ENCODE assay signal across 8 cellular contexts in the genomic region with DNA sequence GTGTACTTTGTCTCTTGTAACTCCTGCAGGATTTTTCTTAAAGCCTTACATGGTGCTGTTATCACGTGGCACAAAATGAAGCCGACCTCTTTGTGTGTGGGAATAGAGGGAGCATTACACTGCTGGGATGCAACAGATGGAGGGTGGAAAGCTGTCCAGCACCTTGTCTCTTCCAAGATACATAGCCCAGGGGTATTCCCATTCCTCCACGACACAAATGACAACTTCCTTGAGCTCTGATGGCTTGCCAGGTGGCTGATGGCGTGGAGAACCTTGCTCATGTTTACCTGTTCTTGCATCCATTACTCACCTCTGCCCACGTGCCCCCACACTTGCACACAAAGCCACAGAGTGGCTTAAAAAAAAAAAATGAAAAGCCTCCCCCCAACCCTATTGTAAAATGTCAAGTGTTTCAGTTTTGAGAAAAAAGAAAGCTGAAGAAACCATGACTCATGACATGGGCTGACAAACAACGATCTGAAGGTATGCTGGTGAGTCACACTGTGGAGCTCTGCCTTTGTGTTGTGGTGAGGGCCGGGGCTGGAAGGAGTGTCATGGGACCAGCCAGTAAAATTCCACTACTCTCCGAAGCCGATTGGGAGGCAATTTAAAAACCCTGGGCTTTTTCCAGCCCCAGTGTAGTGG. TPM values are rescaled to one million over a fixed set of nuclear protein-coding genes. Genes with fewer than 3 reads are reported as not detected.
DNase-seq lines count a peak whose midpoint lies in the region; ATAC-seq and TF ChIP-seq lines count a peak whose summit lies in the region.

No MANE protein-coding gene starts in this region.

- no peaks in the 10 kb centered on the region for H3K27me3 Mint-ChIP-seq in Caco-2 (ENCODE audit: insufficient read depth, unreplicated experiment)
- H3K27me3 Mint-ChIP-seq in activated naive CD4-positive, alpha-beta T cell treated with anti-CD3 and anti-CD28 coated beads, Interleukin-2, amount 10 ng/mL, durations not matched to agents 7 days and 5 days, result no peaks in the 10 kb centered on the region

- H3K27ac Mint-ChIP-seq in Caco-2 (ENCODE audit: unreplicated experiment), result peak overlapping the region; percentile 97
- peak overlapping the region; percentile 99 for H3K27ac Mint-ChIP-seq in activated naive CD4-positive, alpha-beta T cell treated with anti-CD3 and anti-CD28 coated beads, Interleukin-2, amount 10 ng/mL, durations not matched to agents 7 days and 5 days

- H2AFZ ChIP-seq in parathyroid adenoma, result peak overlapping the region; percentile 56

- peaks cover 9% of the 10 kb centered on the region for H3K9me3 Mint-ChIP-seq in Caco-2 (ENCODE audit: unreplicated experiment)
- peaks cover 11% of the 10 kb centered on the region for H3K9me3 Mint-ChIP-seq in activated naive CD4-positive, alpha-beta T cell treated with anti-CD3 and anti-CD28 coated beads, Interleukin-2, amount 10 ng/mL, durations not matched to agents 7 days and 5 days

- no peaks in the 10 kb centered on the region for H3K9me3 ChIP-seq in Caco-2
- peaks cover 10% of the 10 kb centered on the region for H3K9me3 ChIP-seq in HUES6 (ENCODE audit: control insufficient read depth, insufficient read depth, low read depth, low read length)
- no peaks in the 10 kb centered on the region for H3K9me3 ChIP-seq in parathyroid adenoma (ENCODE audit: control insufficient read depth, low read length)
- H3K9me3 ChIP-seq in tibial artery, result no peaks in the 10 kb centered on the region

- peaks cover 39% of the 10 kb centered on the region for H3K36me3 Mint-ChIP-seq in Caco-2 (ENCODE audit: insufficient read depth, unreplicated experiment)
- H3K36me3 Mint-ChIP-seq in activated naive CD4-positive, alpha-beta T cell treated with anti-CD3 and anti-CD28 coated beads, Interleukin-2, amount 10 ng/mL, durations not matched to agents 7 days and 5 days, result peaks cover 48% of the 10 kb centered on the region

- H3K4me1 ChIP-seq in Caco-2, result peaks cover 29% of the 10 kb centered on the region
- peaks cover 22% of the 10 kb centered on the region for H3K4me1 ChIP-seq in HUES6 (ENCODE audit: control insufficient read depth, insufficient read depth, low read length)
- peaks cover 2% of the 10 kb centered on the region for H3K4me1 ChIP-seq in parathyroid adenoma
- H3K4me1 ChIP-seq in tibial artery, result peaks cover 0 to 20% (median 18%) of the 10 kb centered on the region in 4 donors

- CTCF ChIA-PET in Caco-2 (lab: Charles Lee), result interaction anchor here (0.6 to 2.6 kb wide), 4 partner anchors 19 to 255 kb away, joined by 3 to 7 read pairs (median 4); no protein-coding TSS in a partner anchor
- CTCF ChIA-PET in activated naive CD4-positive, alpha-beta T cell treated with anti-CD3 and anti-CD28 coated beads, Interleukin-2, amount 10 ng/mL, durations not matched to agents 7 days and 5 days (lab: Charles Lee), result interaction anchor here (0.6 to 4.5 kb wide), 9 partner anchors 11 to 251 kb away, joined by 3 to 27 read pairs (median 10); no protein-coding TSS in a partner anchor

- ATAC-seq in GM21526 (IDR thresholded peaks at IDR 0.05; ENCODE audit: low FRiP score, unreplicated experiment), result peak; percentile 46

- POLR2A ChIA-PET in Caco-2 (lab: Charles Lee), result interaction anchor here (0.6 to 1.7 kb wide), 13 partner anchors 11 to 219 kb away, joined by 3 to 31 read pairs (median 4); a partner anchor contains a TSS

- H3K4me2 ChIP-seq in parathyroid adenoma (ENCODE audit: low read length), result peak overlapping the region; percentile 36

- H3K9ac ChIP-seq in HUES6 (ENCODE audit: low read length) (peak overlapping the region; percentile 83), parathyroid adenoma (no peak overlapping the region)

- DNase-seq in Caco-2, result peak; percentile 87 to 92
- DNase-seq in SIG-M5 (lab: John Stamatoyannopoulos, UW), result peak; percentile 76
- DNase-seq in activated naive CD4-positive, alpha-beta T cell treated with anti-CD3 and anti-CD28 coated beads, Interleukin-2, amount 10 ng/mL, durations not matched to agents 7 days and 5 days, result peak; percentile 91
- peak; percentile 54 for DNase-seq in globus pallidus (ENCODE audit: low spot score)
- peak; percentile 89 for DNase-seq in tibial artery

- peak overlapping the region; percentile 67 for H3K4me3 Mint-ChIP-seq in Caco-2 (ENCODE audit: unreplicated experiment)
- H3K4me3 Mint-ChIP-seq in activated naive CD4-positive, alpha-beta T cell treated with anti-CD3 and anti-CD28 coated beads, Interleukin-2, amount 10 ng/mL, durations not matched to agents 7 days and 5 days, result peak overlapping the region; percentile 62

- H3K27ac ChIP-seq in HUES6 (ENCODE audit: low read depth, low read length) (peak overlapping the region; percentile 88), parathyroid adenoma (no peak overlapping the region), tibial artery (peak overlapping the region; percentile 67 to 72)

- H3K79me2 ChIP-seq in parathyroid adenoma, result no peaks in the 10 kb centered on the region

- H3K4me3 ChIP-seq in Caco-2 (ENCODE audit: low read depth, low read length), result peak overlapping the region; percentile 29
- peak overlapping the region; percentile 43 for H3K4me3 ChIP-seq in HUES6 (ENCODE audit: low read depth, low read length)
- H3K4me3 ChIP-seq in parathyroid adenoma (ENCODE audit: low read depth, low read length), result peak overlapping the region; percentile 25
- peak overlapping the region; percentile 26 to 37 for H3K4me3 ChIP-seq in tibial artery

- BruUV-seq in Caco-2 (replicated peaks; lab: Mats Ljungman, UMichigan), result TSS peak; percentile 96

- H3K27me3 ChIP-seq in Caco-2 (replicated peaks; ENCODE audit: control insufficient read depth, insufficient read depth, low read length), result no peaks in the 10 kb centered on the region
- no peaks in the 10 kb centered on the region for H3K27me3 ChIP-seq in HUES6 (ENCODE audit: control insufficient read depth, insufficient read depth, low read length)
- no peaks in the 10 kb centered on the region for H3K27me3 ChIP-seq in parathyroid adenoma (ENCODE audit: control insufficient read depth, insufficient read depth, low read length)
- H3K27me3 ChIP-seq in tibial artery, result no peaks in the 10 kb centered on the region

- H3K4me1 Mint-ChIP-seq in Caco-2 (ENCODE audit: low read depth, unreplicated experiment), result peaks cover 27% of the 10 kb centered on the region
- peaks cover 79% of the 10 kb centered on the region for H3K4me1 Mint-ChIP-seq in activated naive CD4-positive, alpha-beta T cell treated with anti-CD3 and anti-CD28 coated beads, Interleukin-2, amount 10 ng/mL, durations not matched to agents 7 days and 5 days

- intact Hi-C loops in Caco-2 (cut with micrococcal nuclease; ENCODE audit: unreplicated experiment), result loop anchor here (1.0 to 5.0 kb wide), 2 partner anchors 20 to 125 kb away; a partner anchor contains a TSS
- intact Hi-C loops in tibial artery (cut with DNase I; ENCODE audit: low total_unique reads), result loop anchor here (10.0 kb wide), 1 partner anchor 127 kb away; a partner anchor contains a TSS

- TF ChIP-seq CTCF in Caco-2 (IDR thresholded peaks at IDR 0.05; ENCODE audit: insufficient read depth in 1 of 2, low read depth in 1 of 2, low read length in 1 of 2, severe bottlenecking in 1 of 2, unreplicated experiment in 1 of 2) (no peak), parathyroid adenoma (IDR thresholded peaks at IDR 0.05) (no peak), tibial artery (IDR thresholded peaks at IDR 0.05) (no peak)

- no peaks in the 10 kb centered on the region for H3K36me3 ChIP-seq in Caco-2 (ENCODE audit: control insufficient read depth, insufficient read depth, low read length)
- no peaks in the 10 kb centered on the region for H3K36me3 ChIP-seq in HUES6 (ENCODE audit: control insufficient read depth, insufficient read depth, low read length)
- no peaks in the 10 kb centered on the region for H3K36me3 ChIP-seq in parathyroid adenoma (ENCODE audit: control insufficient read depth, insufficient read depth, low read length)
- no peaks in the 10 kb centered on the region for H3K36me3 ChIP-seq in tibial artery

RNA-seq across cellular contexts. Expression of a gene that starts 32.0 kb away (rescaled TPM):
- 232 and 247 TPM in 2 replicates for total RNA-seq in Caco-2 (2022)
